Comparison of ENCODE assay signal across 15 cellular contexts in genomic region chr1:115115521-115116161, GRCh38.
"Had no signal": no experiment of that assay in that cellular context is flagged by ENCODE, and none has a peak within 500 bp of the region (broad histone marks: within the 10 kb centered on the region; RNA-seq: fewer than 3 reads in every experiment).

No MANE protein-coding gene starts in this region.

- ATAC-seq: left ventricle myocardium superior; stimulated activated naive CD8-positive, alpha-beta T cell treated with anti-CD3 and anti-CD28 coated beads, Interleukin-15, amount 100 ng/mL, for 72 hours had no signal

- FAIRE-seq: kidney, TTC549 had no signal

- H3K4me3 ChIP-seq: esophagus squamous epithelium, ovary, sigmoid colon, testis, uterus had no signal

- H3K36me3 ChIP-seq: esophagus squamous epithelium, ovary, sigmoid colon, uterus had no signal

- H3K27ac ChIP-seq: esophagus squamous epithelium, ovary, sigmoid colon, testis, uterus had no signal

- H3K27me3 ChIP-seq: ovary, sigmoid colon, testis, uterus had no signal

- H3K9me3 ChIP-seq: ovary, testis, uterus had no signal

- H3K4me1 ChIP-seq: testis, uterus had no signal

- DNase-seq: activated CD4-positive, alpha-beta T cell treated with anti-CD3 and anti-CD28 coated beads, Interleukin-2, amount 50 U/mL, for 1 hour; activated CD4-positive, CD25-positive, alpha-beta regulatory T cell; activated effector memory CD4-positive, alpha-beta T cell treated with Interleukin-2 at 50 U/mL for 16 hours; esophagus squamous epithelium; foreskin fibroblast; kidney; left ventricle myocardium superior; ovary; sigmoid colon; stimulated activated CD4-positive, alpha-beta T cell treated with anti-CD3 and anti-CD28 coated beads, Interleukin-15, amount 100 ng/mL, for 24 hours; stimulated activated CD4-positive, alpha-beta T cell treated with anti-CD3 and anti-CD28 coated beads, Interleukin-4, amount 100 ng/mL, for 4 hours; stimulated activated naive CD8-positive, alpha-beta T cell treated with anti-CD3 and anti-CD28 coated beads, Interleukin-15, amount 100 ng/mL, for 72 hours; testis; uterus had no signal
